Comparison of ENCODE assay signal across 12 cellular contexts in the genomic region with DNA sequence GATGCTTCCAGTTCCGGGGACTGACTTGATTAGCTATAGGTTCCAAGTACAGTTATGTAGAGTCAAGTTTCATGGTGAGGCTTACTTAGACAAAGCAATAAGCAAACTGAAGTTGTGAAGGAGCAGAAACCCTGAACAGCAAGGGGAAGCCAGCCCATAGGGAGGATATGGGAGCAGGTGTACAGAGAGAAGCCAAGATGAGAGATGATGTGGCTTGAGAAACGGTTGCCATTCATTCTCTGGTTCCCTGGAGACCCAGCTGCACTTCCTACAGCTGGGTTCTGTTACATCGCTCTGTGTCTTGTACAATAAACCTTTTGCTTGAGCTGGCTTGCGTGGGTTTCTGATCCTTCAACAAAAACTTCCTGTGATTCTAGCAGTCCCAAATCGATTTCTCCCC.
DNase-seq lines count a peak whose midpoint lies in the region; ATAC-seq, FAIRE-seq and TF ChIP-seq lines count a peak whose summit lies in the region.
"Had no signal": no experiment of that assay in that cellular context is flagged by ENCODE, and none has a peak within 500 bp of the region (broad histone marks: within the 10 kb centered on the region; RNA-seq: fewer than 3 reads in every experiment).

No MANE protein-coding gene starts in this region.

- no peaks in the 10 kb centered on the region for H3K36me3 ChIP-seq in mucosa of descending colon (ENCODE audit: low read depth)
- H3K36me3 ChIP-seq in HepG2 (replicated peaks in 1 of 2; ENCODE audit: control insufficient read depth in 1 of 2, insufficient read depth in 2 of 2, low read length in 2 of 2), result no peaks in the 10 kb centered on the region

- no peaks in the 10 kb centered on the region for H3K79me2 ChIP-seq in HepG2 (ENCODE audit: insufficient read depth, low read length)

- no peak for TF ChIP-seq RAD21 in HepG2 (CRISPR knock-in tag; IDR thresholded peaks at IDR 0.05)

- ATAC-seq in GM18861 (IDR thresholded peaks at IDR 0.05; ENCODE audit: unreplicated experiment) (peak; percentile 49), GM21825 (IDR thresholded peaks at IDR 0.05; ENCODE audit: unreplicated experiment) (peak; percentile 62), mucosa of descending colon (no peak), HepG2 (no peak)
- ATAC-seq: PC-3 had no signal

- no peaks in the 10 kb centered on the region for H4K20me1 ChIP-seq in HepG2 (ENCODE audit: insufficient read depth, low read length)

- no peak for TF ChIP-seq EP300 in HepG2 (IDR thresholded peaks at IDR 0.05; ENCODE audit: low read depth in 2 of 2, low read length in 2 of 2)
- TF ChIP-seq EP300 in HepG2 (CRISPR knock-in tag; IDR thresholded peaks at IDR 0.05; ENCODE audit: borderline replicate concordance), result no peak

- no peak for FAIRE-seq in HepG2 (lab: Jason Lieb, UNC)
- FAIRE-seq: keratinocyte had no signal

- TF ChIP-seq CTCF in NB4 (IDR thresholded peaks at IDR 0.05; ENCODE audit: low read depth, low read length) (no peak), mucosa of descending colon (IDR thresholded peaks at IDR 0.05) (no peak), HepG2 (CRISPR knock-in tag; IDR thresholded peaks at IDR 0.05) (no peak)

- peaks cover 0 to 13% of the 10 kb centered on the region in 2 experiments; a peak in 1 of 5 replicates for H3K27me3 ChIP-seq in HepG2 (ENCODE audit: control insufficient read depth in 1 of 2, insufficient read depth in 2 of 2, low read length in 2 of 2)

- 48% methylated on average over 5 of the region's 5 CpGs for WGBS in HepG2 (ENCODE audit: low lambda C conversion rate)

- CTCF ChIA-PET in HepG2 (lab: Yijun Ruan, JAX; ENCODE audit: low intra/inter-chr PET ratio, low total read pairs), result no interaction called here

- intact Hi-C loops in mucosa of descending colon (cut with DNase I, micrococcal nuclease), result no loop called here
- intact Hi-C loops in HepG2 (cut with micrococcal nuclease; ENCODE audit: unreplicated experiment), result no loop called here

- H3K9me3 ChIP-seq in mucosa of descending colon (no peaks in the 10 kb centered on the region), HepG2 (ENCODE audit: low read length) (no peaks in the 10 kb centered on the region)

- H3K4me1 ChIP-seq in mucosa of descending colon (ENCODE audit: low read depth), result no peaks in the 10 kb centered on the region
- H3K4me1 ChIP-seq in HepG2 (ENCODE audit: insufficient read depth, low read length), result no peaks in the 10 kb centered on the region

- in situ Hi-C loops in HepG2 (cut with HindIII; ENCODE audit: extremely low pct_ligation_motif_present, low pct_unique_long_range_greater_than_20kb), result no loop called here
- in situ Hi-C loops in G401 (cut with HindIII; ENCODE audit: low sequenced_read_pairs), result no loop called here

- no peak overlapping the region for H3K9ac ChIP-seq in HepG2 (ENCODE audit: insufficient read depth, low read depth, low read length)

- H3K4me2 ChIP-seq in HepG2 (ENCODE audit: low read depth, low read length), result no peak overlapping the region

- no peak for TF ChIP-seq POLR2A in NB4 (IDR thresholded peaks at IDR 0.05; ENCODE audit: extremely low read depth, insufficient read length)
- TF ChIP-seq POLR2A in HepG2 (IDR thresholded peaks at IDR 0.05; ENCODE audit: insufficient read depth in 1 of 2, low read depth in 2 of 2, low read length in 2 of 2), result no peak

- no peak overlapping the region for H3K27ac ChIP-seq in HepG2 (ENCODE audit: extremely low read length, insufficient read depth, low read length)

- no peak overlapping the region for H2AFZ ChIP-seq in HepG2 (ENCODE audit: low read length)

- BruUV-seq in HepG2 (replicated peaks; lab: Mats Ljungman, UMichigan), result no TSS peak

- POLR2A ChIA-PET in HepG2 (lab: Yijun Ruan, JAX), result no interaction called here

- DNase-seq in NB4 (ENCODE audit: low read depth) (peak; percentile 50), myocyte (ENCODE audit: low read depth) (peak; percentile 83), mucosa of descending colon (no peak), Ammon's horn (ENCODE audit: low spot score) (no peak), HepG2 (ENCODE audit: low spot score) (no peak), G401 (ENCODE audit: low spot score) (no peak)
- DNase-seq: CD8-positive, alpha-beta T cell; occipital lobe; PC-3 had no signal

- H3K4me3 ChIP-seq in NB4 (ENCODE audit: low read depth, low read length) (no peak overlapping the region), mucosa of descending colon (no peak overlapping the region), HepG2 (replicated peaks in 1 of 3; ENCODE audit: insufficient read depth in 1 of 3, low read depth in 2 of 3, low read length in 3 of 3) (no peak overlapping the region)

TF ChIP-seq in HepG2, 621 proteins besides CTCF, POLR2A, EP300 and RAD21:
- no peak for TF ChIP-seq MAZ (IDR thresholded peaks at IDR 0.05; ENCODE audit: borderline replicate concordance, low read depth, low read length)
- TF ChIP-seq MAZ (CRISPR knock-in tag; IDR thresholded peaks at IDR 0.05; ENCODE audit: low read depth), result no peak
- no peak for TF ChIP-seq REL (CRISPR knock-in tag; conservative IDR thresholded peaks at IDR 0.05)
- no peak for TF ChIP-seq POLR2AphosphoS5 (IDR thresholded peaks at IDR 0.05; ENCODE audit: low read depth, low read length)
TF ChIP-seq in HepG2: peak in this region for 0.

Comparison
In these comparisons a context has a peak if more than half of its experiments do, and no peak if none do; other contexts are left out.
1. ATAC-seq: peak in GM18861 (single experiment) and GM21825 (single experiment); none in mucosa of descending colon (single experiment) and HepG2 (single experiment).
2. DNase-seq: peak in NB4 (single experiment) and myocyte (single experiment); none in mucosa of descending colon (0 of 3), Ammon's horn (single experiment), HepG2 (single experiment) and G401 (single experiment).